8 cellular contexts compared by ENCODE assay signal in genomic region chr2:73112913-73113633, GRCh38. TPM values are rescaled to one million over a fixed set of nuclear protein-coding genes. Genes with fewer than 3 reads are reported as not detected.
DNase-seq lines count a peak whose midpoint lies in the region; ATAC-seq and TF ChIP-seq lines count a peak whose summit lies in the region.

Gene RAB11FIP5, minus strand, starts transcription at chr2:73112948. Its CDS starts 171 bp downstream, at chr2:73112777.

- no peaks in the 10 kb centered on the region for H3K36me3 Mint-ChIP-seq in natural killer cell
- no peaks in the 10 kb centered on the region for H3K36me3 Mint-ChIP-seq in stimulated activated memory B cell treated with anti-CD40 and anti-IgM and Interleukin-4, amounts not matched to agents 10 μg/mL and 1 μg/mL and 100 μg/mL, for 72 hours

- peak within 1 kb of the TSS; percentile 90 for H3K4me3 Mint-ChIP-seq in natural killer cell
- peak within 1 kb of the TSS; percentile 67 for H3K4me3 Mint-ChIP-seq in stimulated activated memory B cell treated with anti-CD40 and anti-IgM and Interleukin-4, amounts not matched to agents 10 μg/mL and 1 μg/mL and 100 μg/mL, for 72 hours

- peak within 1 kb of the TSS in 1 of 2 donors; percentile 77 for H3K27ac Mint-ChIP-seq in natural killer cell
- H3K27ac Mint-ChIP-seq in stimulated activated memory B cell treated with anti-CD40 and anti-IgM and Interleukin-4, amounts not matched to agents 10 μg/mL and 1 μg/mL and 100 μg/mL, for 72 hours, result no peak within 1 kb of the TSS

- H3K4me1 Mint-ChIP-seq in natural killer cell, result peaks cover 6 to 23% of the 10 kb centered on the region in 2 donors
- peaks cover 14% of the 10 kb centered on the region for H3K4me1 Mint-ChIP-seq in stimulated activated memory B cell treated with anti-CD40 and anti-IgM and Interleukin-4, amounts not matched to agents 10 μg/mL and 1 μg/mL and 100 μg/mL, for 72 hours

- ATAC-seq in GM19397 (IDR thresholded peaks at IDR 0.05; ENCODE audit: unreplicated experiment), result peak; percentile 78
- peak; percentile 81 to 89 (median 88) for ATAC-seq in natural killer cell
- peak; percentile 89 for ATAC-seq in stimulated activated memory B cell treated with anti-CD40 and anti-IgM and Interleukin-4, amounts not matched to agents 10 μg/mL and 1 μg/mL and 100 μg/mL, for 72 hours

- H3K4me3 ChIP-seq in fibroblast of the aortic adventitia (ENCODE audit: low read depth, low read length), result peak within 1 kb of the TSS; percentile 87

- no peaks in the 10 kb centered on the region for H3K9me3 Mint-ChIP-seq in natural killer cell
- H3K9me3 Mint-ChIP-seq in stimulated activated memory B cell treated with anti-CD40 and anti-IgM and Interleukin-4, amounts not matched to agents 10 μg/mL and 1 μg/mL and 100 μg/mL, for 72 hours, result no peaks in the 10 kb centered on the region

- peaks cover 0 to 13% of the 10 kb centered on the region in 2 donors for H3K27me3 Mint-ChIP-seq in natural killer cell (ENCODE audit: low read depth in 2 of 2)
- H3K27me3 Mint-ChIP-seq in stimulated activated memory B cell treated with anti-CD40 and anti-IgM and Interleukin-4, amounts not matched to agents 10 μg/mL and 1 μg/mL and 100 μg/mL, for 72 hours, result no peaks in the 10 kb centered on the region

- TF ChIP-seq CTCF in fibroblast of the aortic adventitia (IDR thresholded peaks at IDR 0.05; ENCODE audit: insufficient read depth, low read length) (no peak), natural killer cell (IDR thresholded peaks at IDR 0.05) (no peak)

- peak in 12 of 14 donors; percentile 41 to 82 (median 62) for DNase-seq in C1 segment of cervical spinal cord (lab: John Stamatoyannopoulos, UW)
- peak; percentile 81 for DNase-seq in HK-2 (ENCODE audit: unreplicated experiment)
- DNase-seq in SHP77 (lab: John Stamatoyannopoulos, UW), result peak; percentile 55 to 69
- peak; percentile 69 for DNase-seq in activated gamma-delta T cell (lab: John Stamatoyannopoulos, UW)
- peak; percentile 79 for DNase-seq in fibroblast of the aortic adventitia (ENCODE audit: low read depth)
- peak; percentile 74 for DNase-seq in natural killer cell

- intact Hi-C loops in natural killer cell (cut with micrococcal nuclease), result loop anchor here (1.0 kb wide), 1 partner anchor 42 kb away; the partner anchor contains the start of gene SFXN5

RNA-seq across cellular contexts. Expression of gene RAB11FIP5, which starts in this region (rescaled TPM):
- total RNA-seq in fibroblast of the aortic adventitia (ENCODE audit: low replicate concordance) (16.4 and 48.5 TPM in 2 replicates), natural killer cell (10 to 100 TPM in 2 of 3 donors, 1 to 10 TPM in 1; 4.9 to 15.9 (median 11.2) TPM)

Comparison
In these comparisons a context has a peak if more than half of its experiments do, and no peak if none do; other contexts are left out.
1. Peak in every context shown above with its lines: DNase-seq, ATAC-seq and H3K4me3 ChIP-seq.